ENCODE assay signal across 8 cellular contexts in the genomic region with DNA sequence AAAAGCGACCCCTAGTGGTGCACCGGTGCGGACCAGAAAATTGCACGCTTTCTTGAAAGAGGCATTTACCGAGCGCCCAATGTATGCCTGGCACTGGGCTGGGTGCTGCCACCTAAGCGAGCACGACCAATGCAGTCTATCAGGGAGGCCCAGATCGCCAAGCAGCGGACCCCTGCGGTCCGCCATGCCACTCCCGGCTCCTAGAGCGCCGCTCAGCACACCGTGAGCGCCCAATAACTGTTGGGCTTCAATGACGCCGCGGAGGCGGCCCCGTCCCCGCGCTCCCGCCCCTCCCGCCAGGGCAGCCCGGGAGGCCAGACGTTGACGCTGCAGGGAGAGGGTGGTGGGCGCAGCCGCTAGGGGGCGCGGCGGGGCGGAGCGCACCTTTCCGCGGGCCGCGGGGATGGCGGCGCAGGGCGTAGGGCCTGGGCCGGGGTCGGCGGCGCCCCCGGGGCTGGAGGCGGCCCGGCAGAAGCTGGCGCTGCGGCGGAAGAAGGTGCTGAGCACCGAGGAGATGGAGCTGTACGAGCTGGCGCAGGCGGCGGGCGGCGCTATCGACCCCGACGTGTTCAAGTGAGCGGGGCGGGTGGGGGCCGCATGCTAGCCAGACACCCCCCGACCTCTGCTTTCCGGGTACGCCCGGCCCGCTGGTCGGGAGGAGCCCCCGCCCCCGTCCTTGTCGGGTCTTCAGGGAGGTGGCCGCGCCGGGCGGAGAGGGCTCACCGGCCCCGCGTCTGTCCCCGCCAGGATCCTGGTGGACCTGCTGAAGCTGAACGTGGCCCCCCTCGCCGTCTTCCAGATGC. TPM values are rescaled to one million over a fixed set of nuclear protein-coding genes. Genes with fewer than 3 reads are reported as not detected.
A peak's percentile ranks its signal among the peaks of the same experiment; 100 is the strongest.
DNase-seq lines count a peak whose midpoint lies in the region; ATAC-seq and TF ChIP-seq lines count a peak whose summit lies in the region.
"Not testable (repeated sequence)": the region's sequence is repeated elsewhere in the genome, so short reads cannot be mapped to it uniquely, and the experiment has no call there.

A gene with protein sequence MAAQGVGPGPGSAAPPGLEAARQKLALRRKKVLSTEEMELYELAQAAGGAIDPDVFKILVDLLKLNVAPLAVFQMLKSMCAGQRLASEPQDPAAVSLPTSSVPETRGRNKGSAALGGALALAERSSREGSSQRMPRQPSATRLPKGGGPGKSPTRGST (plus strand): TSS at position 383 of the 803 bp plus-strand sequence. CDS start 21 bp downstream, at position 404.

- CTCF ChIA-PET in activated B cell treated with CpG ODN at 0.5 μM for 24 hours (lab: Charles Lee): interaction anchor here (1.1 to 2.4 kb wide), 2 partner anchors 37 to 160 kb away, joined by 3 to 19 read pairs; a partner anchor contains a TSS

- H3K4me3 ChIP-seq in AG10803 (ENCODE audit: low read length) (peak within 1 kb of the TSS; percentile 92), cardiac fibroblast (replicated peaks in 1 of 2; ENCODE audit: low read depth in 2 of 2, low read length in 2 of 2) (peak within 1 kb of the TSS; percentile 88 to 90)

- peak within 1 kb of the TSS; percentile 93 for H3K4me3 Mint-ChIP-seq in activated B cell treated with CpG ODN at 0.5 μM for 24 hours

- H3K27me3 Mint-ChIP-seq in activated B cell treated with CpG ODN at 0.5 μM for 24 hours: not testable (repeated sequence)

- TF ChIP-seq CTCF in AG10803 (conservative IDR thresholded peaks at IDR 0.05; ENCODE audit: low read length) (peak; percentile 44), activated B cell treated with CpG ODN at 0.5 μM for 24 hours (IDR thresholded peaks at IDR 0.05) (peak; percentile 71), cardiac fibroblast (IDR thresholded peaks at IDR 0.05; ENCODE audit: low read depth, low read length) (peak; percentile 35)

- H3K27ac Mint-ChIP-seq in activated B cell treated with CpG ODN at 0.5 μM for 24 hours: peak within 1 kb of the TSS; percentile 91

- not testable (repeated sequence) for H3K36me3 Mint-ChIP-seq in activated B cell treated with CpG ODN at 0.5 μM for 24 hours (ENCODE audit: low read depth)

- DNase-seq in AG10803 (ENCODE audit: low read depth) (peak; percentile 73), NCI-H226 (peak; percentile 77), activated B cell treated with CpG ODN at 0.5 μM for 24 hours (peak; percentile 88), cardiac fibroblast (ENCODE audit: low read depth in 2 of 2) (peak; percentile 86 to 89), iris pigment epithelial cell (ENCODE audit: low read depth) (peak; percentile 79)
- DNase-seq in stimulated activated CD4-positive, alpha-beta T cell treated with anti-CD3 and anti-CD28 coated beads, Interleukin-12 subunit alpha, Interleukin-12 subunit beta, amount 100 ng/mL, for 4 hours: peak; percentile 89

- POLR2A ChIA-PET in activated B cell treated with CpG ODN at 0.5 μM for 24 hours (lab: Charles Lee): interaction anchor here (0.6 to 3.0 kb wide), 10 partner anchors 16 to 1865 kb away, joined by 3 to 62 read pairs (median 4); a partner anchor contains a TSS

- intact Hi-C loops in activated B cell treated with CpG ODN at 0.5 μM for 24 hours (cut with micrococcal nuclease): loop anchor here (1.0 to 5.0 kb wide), 9 partner anchors 24 to 1865 kb away; a partner anchor contains a TSS

- ATAC-seq in GM19023 (IDR thresholded peaks at IDR 0.05; ENCODE audit: unreplicated experiment) (peak; percentile 82), HG03196 (IDR thresholded peaks at IDR 0.05; ENCODE audit: unreplicated experiment) (peak; percentile 78), activated B cell treated with CpG ODN at 0.5 μM for 24 hours (ENCODE audit: low read depth) (peak; percentile 81)

- not testable (repeated sequence) for H3K9me3 Mint-ChIP-seq in activated B cell treated with CpG ODN at 0.5 μM for 24 hours

- peaks cover 31% of the 10 kb centered on the region for H3K4me1 Mint-ChIP-seq in activated B cell treated with CpG ODN at 0.5 μM for 24 hours

RNA-seq across cellular contexts. Expression of the gene that starts here (rescaled TPM):
- 143 and 151 TPM in 2 replicates for total RNA-seq in activated B cell treated with CpG ODN at 0.5 μM for 24 hours

Comparison
In these comparisons a context has a peak if more than half of its experiments do, and no peak if none do; other contexts are left out.
1. Peak in every context shown above with its lines: DNase-seq, ATAC-seq and H3K4me3 ChIP-seq.